Comparison of ENCODE assay signal across 15 cellular contexts in the genomic region with DNA sequence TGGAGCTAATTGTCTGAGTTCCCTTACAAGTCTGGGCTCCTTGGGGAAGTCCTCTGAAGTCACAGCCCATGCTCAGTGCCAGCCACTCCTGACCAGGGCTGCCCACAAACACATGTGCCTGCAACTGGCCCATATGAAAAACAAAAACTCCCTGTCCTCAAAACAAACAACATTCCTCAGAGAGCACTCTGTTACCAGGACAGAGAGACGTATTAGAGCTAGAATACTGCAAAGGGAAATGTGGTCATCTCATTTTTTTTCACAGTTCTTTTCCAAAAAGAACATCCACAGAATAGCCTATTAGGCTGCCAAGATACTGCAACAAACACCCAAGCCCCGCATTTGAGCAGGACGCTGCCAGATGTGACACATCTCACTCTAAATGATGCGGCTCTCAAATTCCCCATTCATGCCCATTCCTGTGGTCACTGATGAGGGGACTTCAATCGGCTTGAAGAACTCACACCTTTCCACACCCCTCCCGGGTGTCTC.
DNase-seq lines count a peak whose midpoint lies in the region; ATAC-seq and TF ChIP-seq lines count a peak whose summit lies in the region.
"Had no signal": no experiment of that assay in that cellular context is flagged by ENCODE, and none has a peak within 500 bp of the region (broad histone marks: within the 10 kb centered on the region; RNA-seq: fewer than 3 reads in every experiment).

No MANE protein-coding gene starts in this region.

- H3K27ac ChIP-seq in heart right ventricle = no peak overlapping the region
- H3K27ac ChIP-seq in gastroesophageal sphincter = peak overlapping the region in 3 of 4 donors; percentile 50 to 66 (median 62)
- H3K27ac ChIP-seq: SK-N-MC had no signal

- TF ChIP-seq EP300 in gastroesophageal sphincter (IDR thresholded peaks at IDR 0.05) = no peak

- peak overlapping the region; percentile 21 for H3K27ac Mint-ChIP-seq in nephron progenitor cell
- H3K27ac Mint-ChIP-seq in activated T-helper 1 cell treated with anti-CD3 and anti-CD28 coated beads, Interleukin-12 subunit alpha, Interleukin-12 subunit beta, Interleukin-2, Interleukin-4 antibody, amounts not matched to agents 30 ng/mL and 10 ng/mL and 1 ng/mL, durations not matched to agents 14 hours and 24 hours and 36 hours = no peak overlapping the region
- H3K27ac Mint-ChIP-seq: activated CD8-positive, alpha-beta T cell treated with anti-CD3 and anti-CD28 coated beads for 36 hours; activated naive CD8-positive, alpha-beta T cell; memory B cell had no signal

- peaks cover 26% of the 10 kb centered on the region for H3K36me3 Mint-ChIP-seq in nephron progenitor cell (ENCODE audit: low read depth)
- no peaks in the 10 kb centered on the region for H3K36me3 Mint-ChIP-seq in activated T-helper 1 cell treated with anti-CD3 and anti-CD28 coated beads, Interleukin-12 subunit alpha, Interleukin-12 subunit beta, Interleukin-2, Interleukin-4 antibody, amounts not matched to agents 30 ng/mL and 10 ng/mL and 1 ng/mL, durations not matched to agents 14 hours and 24 hours and 36 hours (ENCODE audit: low read depth)
- H3K36me3 Mint-ChIP-seq: memory B cell had no signal

- H3K4me1 Mint-ChIP-seq in nephron progenitor cell = peaks cover 52% of the 10 kb centered on the region
- no peaks in the 10 kb centered on the region for H3K4me1 Mint-ChIP-seq in activated T-helper 1 cell treated with anti-CD3 and anti-CD28 coated beads, Interleukin-12 subunit alpha, Interleukin-12 subunit beta, Interleukin-2, Interleukin-4 antibody, amounts not matched to agents 30 ng/mL and 10 ng/mL and 1 ng/mL, durations not matched to agents 14 hours and 24 hours and 36 hours (ENCODE audit: low read depth)

- DNase-seq in heart right ventricle (no peak), Right ventricle myocardium inferior (ENCODE audit: missing footprints) (no peak), nephron progenitor cell (no peak), NCI-H146 (lab: John Stamatoyannopoulos, UW) (no peak)
- no peak for DNase-seq in activated T-helper 1 cell treated with anti-CD3 and anti-CD28 coated beads, Interleukin-12 subunit alpha, Interleukin-12 subunit beta, Interleukin-2, Interleukin-4 antibody, amounts not matched to agents 30 ng/mL and 10 ng/mL and 1 ng/mL, durations not matched to agents 14 hours and 24 hours and 36 hours (ENCODE audit: low spot score)
- DNase-seq: activated CD8-positive, alpha-beta T cell treated with anti-CD3 and anti-CD28 coated beads for 36 hours; DMS79 treated with DMSO at 0.1 percent for 48 hours; NCI-H510A; stimulated activated CD8-positive, alpha-beta memory T cell treated with anti-CD3 and anti-CD28 coated beads, Interleukin-4, amount 100 ng/mL, for 48 hours had no signal

- H3K27me3 ChIP-seq in heart right ventricle (no peaks in the 10 kb centered on the region), gastroesophageal sphincter (no peaks in the 10 kb centered on the region)

- no peak for TF ChIP-seq CTCF in heart right ventricle (IDR thresholded peaks at IDR 0.05)
- no peak for TF ChIP-seq CTCF in gastroesophageal sphincter (IDR thresholded peaks at IDR 0.05)
- TF ChIP-seq CTCF in nephron progenitor cell (IDR thresholded peaks at IDR 0.05) = no peak

- no peaks in the 10 kb centered on the region for H3K27me3 Mint-ChIP-seq in nephron progenitor cell (ENCODE audit: low read depth, poor library complexity)
- peaks cover 6% of the 10 kb centered on the region for H3K27me3 Mint-ChIP-seq in activated T-helper 1 cell treated with anti-CD3 and anti-CD28 coated beads, Interleukin-12 subunit alpha, Interleukin-12 subunit beta, Interleukin-2, Interleukin-4 antibody, amounts not matched to agents 30 ng/mL and 10 ng/mL and 1 ng/mL, durations not matched to agents 14 hours and 24 hours and 36 hours (ENCODE audit: insufficient read depth)

- H3K4me3 Mint-ChIP-seq in nephron progenitor cell = no peak overlapping the region
- no peak overlapping the region for H3K4me3 Mint-ChIP-seq in activated T-helper 1 cell treated with anti-CD3 and anti-CD28 coated beads, Interleukin-12 subunit alpha, Interleukin-12 subunit beta, Interleukin-2, Interleukin-4 antibody, amounts not matched to agents 30 ng/mL and 10 ng/mL and 1 ng/mL, durations not matched to agents 14 hours and 24 hours and 36 hours
- H3K4me3 Mint-ChIP-seq: activated CD8-positive, alpha-beta T cell treated with anti-CD3 and anti-CD28 coated beads for 36 hours; activated naive CD8-positive, alpha-beta T cell; memory B cell had no signal

- WGBS in heart right ventricle, 2 donors = 61 to 75% methylated on average over 6 of the region's 6 CpGs
- 49% methylated on average over 6 of the region's 6 CpGs; no CpG with 5 or more reads in 1 of the 2 donors for WGBS in gastroesophageal sphincter (ENCODE audit: low coverage in 1 of 2), 2 donors

- peaks cover 0 to 33% (median 16%) of the 10 kb centered on the region in 9 donors for H3K4me1 ChIP-seq in heart right ventricle
- H3K4me1 ChIP-seq in gastroesophageal sphincter = peaks cover 0 to 56% (median 12%) of the 10 kb centered on the region in 3 donors

- no peak for TF ChIP-seq POLR2A in gastroesophageal sphincter (IDR thresholded peaks at IDR 0.05)

- H3K9me3 Mint-ChIP-seq in nephron progenitor cell = peaks cover 8% of the 10 kb centered on the region
- H3K9me3 Mint-ChIP-seq in activated T-helper 1 cell treated with anti-CD3 and anti-CD28 coated beads, Interleukin-12 subunit alpha, Interleukin-12 subunit beta, Interleukin-2, Interleukin-4 antibody, amounts not matched to agents 30 ng/mL and 10 ng/mL and 1 ng/mL, durations not matched to agents 14 hours and 24 hours and 36 hours = no peaks in the 10 kb centered on the region
- H3K9me3 Mint-ChIP-seq: activated CD8-positive, alpha-beta T cell treated with anti-CD3 and anti-CD28 coated beads for 36 hours; memory B cell had no signal

- H3K36me3 ChIP-seq in heart right ventricle (no peaks in the 10 kb centered on the region), gastroesophageal sphincter (no peaks in the 10 kb centered on the region)

- no peak overlapping the region for H3K4me3 ChIP-seq in heart right ventricle
- no peak overlapping the region for H3K4me3 ChIP-seq in gastroesophageal sphincter
- H3K4me3 ChIP-seq: SK-N-MC had no signal

- intact Hi-C loops in heart right ventricle (cut with DNase I) = no loop called here
- intact Hi-C loops in Right ventricle myocardium inferior (cut with DNase I) = no loop called here
- intact Hi-C loops in activated T-helper 1 cell treated with anti-CD3 and anti-CD28 coated beads, Interleukin-12 subunit alpha, Interleukin-12 subunit beta, Interleukin-2, Interleukin-4 antibody, amounts not matched to agents 30 ng/mL and 10 ng/mL and 1 ng/mL, durations not matched to agents 14 hours and 24 hours and 36 hours (cut with micrococcal nuclease) = no loop called here

- ATAC-seq in heart right ventricle (peak in 5 of 8 donors; percentile 16 to 75 (median 36)), Right ventricle myocardium inferior (no peak), gastroesophageal sphincter (peak; percentile 54), esophagus mucosa (no peak), HG02610 (IDR thresholded peaks at IDR 0.05; ENCODE audit: unreplicated experiment) (no peak)
- ATAC-seq: activated CD8-positive, alpha-beta T cell treated with anti-CD3 and anti-CD28 coated beads for 36 hours had no signal

- H3K9me3 ChIP-seq in heart right ventricle (no peaks in the 10 kb centered on the region), gastroesophageal sphincter (no peaks in the 10 kb centered on the region)

Comparison
In these comparisons a context has a peak if more than half of its experiments do, and no peak if none do; other contexts are left out.
1. ATAC-seq: peak in heart right ventricle (5 of 8) and gastroesophageal sphincter (single experiment); none in Right ventricle myocardium inferior (single experiment), esophagus mucosa (single experiment) and HG02610 (single experiment).
2. H3K27ac ChIP-seq: peak in gastroesophageal sphincter (3 of 4); none in heart right ventricle (0 of 10).